Comparison of ENCODE assay signal across 12 cellular contexts in the genomic region with DNA sequence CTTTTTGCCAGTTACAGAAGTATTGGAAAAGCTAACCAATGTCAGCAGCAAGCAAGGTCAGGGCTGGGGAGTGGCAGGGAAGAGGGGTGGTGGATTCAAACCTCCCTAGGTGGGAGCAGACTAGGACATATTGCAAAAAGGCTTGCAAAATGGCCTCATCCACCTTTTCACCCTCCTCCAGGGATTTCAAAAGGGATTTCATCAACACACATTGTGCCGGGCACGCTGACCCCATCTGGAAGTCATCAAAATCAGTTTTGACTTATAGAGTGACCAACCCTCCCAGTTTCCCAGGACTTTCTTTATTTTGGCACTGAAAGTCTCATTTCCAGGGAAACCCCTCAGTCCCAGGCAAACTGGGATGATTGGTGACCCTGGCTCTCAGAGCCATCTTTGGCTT.
"Had no signal": no experiment of that assay in that cellular context is flagged by ENCODE, and none has a peak within 500 bp of the region (broad histone marks: within the 10 kb centered on the region; RNA-seq: fewer than 3 reads in every experiment).

No MANE protein-coding gene starts in this region.

- H3K36me3 ChIP-seq: pancreas, thoracic aorta had no signal

- H3K4me3 ChIP-seq: pancreas, thoracic aorta had no signal

- H3K9me3 ChIP-seq: pancreas had no signal

- ATAC-seq: pancreas; stimulated activated naive CD8-positive, alpha-beta T cell treated with anti-CD3 and anti-CD28 coated beads, Interleukin-15, amount 100 ng/mL, for 72 hours had no signal

- H3K4me1 ChIP-seq: pancreas had no signal

- H3K27me3 ChIP-seq: pancreas had no signal

- DNase-seq: activated B cell treated with CpG ODN at 0.5 μM for 24 hours; activated CD4-positive, alpha-beta T cell treated with anti-CD3 and anti-CD28 coated beads, Interleukin-2, amount 10 ng/mL, durations not matched to agents 24 days and 14 days; activated CD8-positive, alpha-beta memory T cell treated with anti-CD3 and anti-CD28 coated beads for 24 hours; activated naive CD4-positive, alpha-beta T cell treated with anti-CD3 and anti-CD28 coated beads, Interleukin-2, amount 50 U/mL, for 16 hours; amniotic stem cell; cerebellar nuclear complex; endodermal cell; pancreas; stimulated activated CD4-positive, alpha-beta T cell treated with anti-CD3 and anti-CD28 coated beads, Interleukin-15, amount 100 ng/mL, for 24 hours; stimulated activated CD4-positive, alpha-beta T cell treated with anti-CD3 and anti-CD28 coated beads, Interleukin-4, amount 100 ng/mL, for 4 hours; stimulated activated naive CD8-positive, alpha-beta T cell treated with anti-CD3 and anti-CD28 coated beads, Interleukin-15, amount 100 ng/mL, for 72 hours had no signal
